1 cellular context compared by ENCODE assay signal in genomic region chr12:106955377-106956047, GRCh38.
TF ChIP-seq lines count a peak whose summit lies in the region.

Gene TMEM263 (plus strand): TSS chr12:106955907. CDS start chr12:106967117, 11,210 bp downstream.

TF ChIP-seq in H1, 55 proteins besides CTCF, POLR2A, EP300 and RAD21:
- TF ChIP-seq TAF7 (optimal IDR thresholded peaks at IDR 0.05; ENCODE audit: borderline replicate concordance, low read depth, low read length) (no peak), TAF1 (IDR thresholded peaks at IDR 0.05; ENCODE audit: low read depth, low read length) (peak; percentile 93), RBBP5 (IDR thresholded peaks at IDR 0.05; ENCODE audit: borderline replicate concordance, low read depth, low read length) (no peak; the same call in 1 of the 2 replicates), CHD2 (IDR thresholded peaks at IDR 0.05; ENCODE audit: low read length) (no peak), SP4 (IDR thresholded peaks at IDR 0.05; ENCODE audit: low read length) (no peak), CEBPB (IDR thresholded peaks at IDR 0.05; ENCODE audit: low read depth, low read length) (no peak), GABPA (IDR thresholded peaks at IDR 0.05; ENCODE audit: borderline replicate concordance, insufficient read depth, low read length) (no peak), PHF8 (conservative IDR thresholded peaks at IDR 0.05; ENCODE audit: low read depth, low read length) (peak; percentile 88), SIN3A (conservative IDR thresholded peaks at IDR 0.05 in 1 of 2, IDR thresholded peaks at IDR 0.05 in 1 of 2; ENCODE audit: low read depth in 1 of 2, low read length in 2 of 2) (peak; percentile 64 to 81; a peak in 2 of 4 replicates), NANOG (IDR thresholded peaks at IDR 0.05; ENCODE audit: insufficient read depth, low read depth, low read length, poor library complexity, severe bottlenecking) (no peak), POU5F1 (IDR thresholded peaks at IDR 0.05; ENCODE audit: low read depth, low read length) (no peak), TCF12 (IDR thresholded peaks at IDR 0.05; ENCODE audit: low read depth, low read length) (no peak), NRF1 (IDR thresholded peaks at IDR 0.05; ENCODE audit: low read depth, low read length) (peak; percentile 19; the same call in 1 of the 2 replicates), CHD1 (IDR thresholded peaks at IDR 0.05; ENCODE audit: low read depth, low read length) (no peak), USF2 (IDR thresholded peaks at IDR 0.05; ENCODE audit: low read length) (no peak), SRF (IDR thresholded peaks at IDR 0.05; ENCODE audit: low read depth, low read length) (no peak), RXRA (IDR thresholded peaks at IDR 0.05; ENCODE audit: insufficient read depth, low read depth, low read length) (no peak), GTF2F1 (IDR thresholded peaks at IDR 0.05; ENCODE audit: borderline replicate concordance, low read depth, low read length) (0 out of 2 replicates have a peak, but pooled peaks have one; percentile 10), ATF2 (IDR thresholded peaks at IDR 0.05; ENCODE audit: low read length) (no peak), ATF3 (IDR thresholded peaks at IDR 0.05; ENCODE audit: insufficient read depth, low read depth, low read length) (no peak), SP2 (IDR thresholded peaks at IDR 0.05; ENCODE audit: low read length) (no peak), BCL11A (IDR thresholded peaks at IDR 0.05; ENCODE audit: low read depth in 2 of 2, low read length in 2 of 2) (no peak), KDM5A (IDR thresholded peaks at IDR 0.05; ENCODE audit: low read length) (no peak), SIX5 (IDR thresholded peaks at IDR 0.05; ENCODE audit: low read depth, low read length) (no peak), SIRT6 (IDR thresholded peaks at IDR 0.05; ENCODE audit: low read length) (no peak), ASH2L (IDR thresholded peaks at IDR 0.05; ENCODE audit: low read length) (peak; percentile 66), BACH1 (IDR thresholded peaks at IDR 0.05; ENCODE audit: low read length) (peak; percentile 83), EGR1 (IDR thresholded peaks at IDR 0.05; ENCODE audit: borderline replicate concordance, low read depth, low read length) (no peak; the same call in 1 of the 2 replicates), SP1 (IDR thresholded peaks at IDR 0.05; ENCODE audit: low read depth, low read length) (no peak; the same call in 1 of the 2 replicates), TEAD4 (IDR thresholded peaks at IDR 0.05; ENCODE audit: low read depth, low read length) (peak; percentile 58), EZH2 (IDR thresholded peaks at IDR 0.05; ENCODE audit: low read depth, low read length, severe bottlenecking) (no peak), JUND (IDR thresholded peaks at IDR 0.05; ENCODE audit: low read length) (no peak), CBX5 (IDR thresholded peaks at IDR 0.05; ENCODE audit: low read depth, low read length) (no peak), MAFK (IDR thresholded peaks at IDR 0.05; ENCODE audit: low read depth, low read length) (no peak), MAX (IDR thresholded peaks at IDR 0.05) (peak; percentile 29), KDM4A (IDR thresholded peaks at IDR 0.05; ENCODE audit: low read depth, low read length, severe bottlenecking) (peak; percentile 58), RNF2 (IDR thresholded peaks at IDR 0.05; ENCODE audit: borderline replicate concordance, low read depth, low read length, missing control alignments, poor library complexity, severe bottlenecking) (no peak), JUN (IDR thresholded peaks at IDR 0.05; ENCODE audit: low read depth, low read length) (no peak), RFX5 (IDR thresholded peaks at IDR 0.05; ENCODE audit: borderline replicate concordance, low read depth, low read length) (no peak), FOSL1 (IDR thresholded peaks at IDR 0.05; ENCODE audit: insufficient read depth, low read depth, low read length) (no peak), TBP (IDR thresholded peaks at IDR 0.05; ENCODE audit: low read depth, low read length) (peak; percentile 85; the same call in 1 of the 2 replicates), BRCA1 (IDR thresholded peaks at IDR 0.05; ENCODE audit: low read depth, low read length) (no peak), HDAC6 (IDR thresholded peaks at IDR 0.05; ENCODE audit: low read depth, low read length) (no peak), POLR2AphosphoS5 (IDR thresholded peaks at IDR 0.05; ENCODE audit: low read depth, low read length) (peak; percentile 77), CTBP2 (IDR thresholded peaks at IDR 0.05; ENCODE audit: borderline replicate concordance, insufficient read depth, insufficient read length, low read length) (no peak), ZNF274 (IDR thresholded peaks at IDR 0.05; ENCODE audit: borderline replicate concordance, extremely low read depth, low read length) (no peak), YY1 (IDR thresholded peaks at IDR 0.05; ENCODE audit: low read depth, low read length) (0 out of 2 replicates have a peak, but pooled peaks have one; percentile 5), SAP30 (IDR thresholded peaks at IDR 0.05; ENCODE audit: insufficient read depth, insufficient replicate concordance, low read length) (no peak), SUZ12 (IDR thresholded peaks at IDR 0.05; ENCODE audit: low read length) (no peak), CREB1 (IDR thresholded peaks at IDR 0.05) (peak; percentile 82), CBX8 (IDR thresholded peaks at IDR 0.05; ENCODE audit: borderline replicate concordance, low read depth, low read length) (no peak), KDM1A (IDR thresholded peaks at IDR 0.05; ENCODE audit: borderline replicate concordance, low read length) (peak; percentile 95), HDAC2 (IDR thresholded peaks at IDR 0.05; ENCODE audit: borderline replicate concordance in 1 of 2, low read depth in 2 of 2, low read length in 2 of 2) (peak; percentile 83 to 90; a peak in 3 of 4 replicates)
- TF ChIP-seq, protein P1, sequence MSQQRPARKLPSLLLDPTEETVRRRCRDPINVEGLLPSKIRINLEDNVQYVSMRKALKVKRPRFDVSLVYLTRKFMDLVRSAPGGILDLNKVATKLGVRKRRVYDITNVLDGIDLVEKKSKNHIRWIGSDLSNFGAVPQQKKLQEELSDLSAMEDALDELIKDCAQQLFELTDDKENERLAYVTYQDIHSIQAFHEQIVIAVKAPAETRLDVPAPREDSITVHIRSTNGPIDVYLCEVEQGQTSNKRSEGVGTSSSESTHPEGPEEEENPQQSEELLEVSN (IDR thresholded peaks at IDR 0.05), result peak; percentile 81
- TF ChIP-seq, protein P2, sequence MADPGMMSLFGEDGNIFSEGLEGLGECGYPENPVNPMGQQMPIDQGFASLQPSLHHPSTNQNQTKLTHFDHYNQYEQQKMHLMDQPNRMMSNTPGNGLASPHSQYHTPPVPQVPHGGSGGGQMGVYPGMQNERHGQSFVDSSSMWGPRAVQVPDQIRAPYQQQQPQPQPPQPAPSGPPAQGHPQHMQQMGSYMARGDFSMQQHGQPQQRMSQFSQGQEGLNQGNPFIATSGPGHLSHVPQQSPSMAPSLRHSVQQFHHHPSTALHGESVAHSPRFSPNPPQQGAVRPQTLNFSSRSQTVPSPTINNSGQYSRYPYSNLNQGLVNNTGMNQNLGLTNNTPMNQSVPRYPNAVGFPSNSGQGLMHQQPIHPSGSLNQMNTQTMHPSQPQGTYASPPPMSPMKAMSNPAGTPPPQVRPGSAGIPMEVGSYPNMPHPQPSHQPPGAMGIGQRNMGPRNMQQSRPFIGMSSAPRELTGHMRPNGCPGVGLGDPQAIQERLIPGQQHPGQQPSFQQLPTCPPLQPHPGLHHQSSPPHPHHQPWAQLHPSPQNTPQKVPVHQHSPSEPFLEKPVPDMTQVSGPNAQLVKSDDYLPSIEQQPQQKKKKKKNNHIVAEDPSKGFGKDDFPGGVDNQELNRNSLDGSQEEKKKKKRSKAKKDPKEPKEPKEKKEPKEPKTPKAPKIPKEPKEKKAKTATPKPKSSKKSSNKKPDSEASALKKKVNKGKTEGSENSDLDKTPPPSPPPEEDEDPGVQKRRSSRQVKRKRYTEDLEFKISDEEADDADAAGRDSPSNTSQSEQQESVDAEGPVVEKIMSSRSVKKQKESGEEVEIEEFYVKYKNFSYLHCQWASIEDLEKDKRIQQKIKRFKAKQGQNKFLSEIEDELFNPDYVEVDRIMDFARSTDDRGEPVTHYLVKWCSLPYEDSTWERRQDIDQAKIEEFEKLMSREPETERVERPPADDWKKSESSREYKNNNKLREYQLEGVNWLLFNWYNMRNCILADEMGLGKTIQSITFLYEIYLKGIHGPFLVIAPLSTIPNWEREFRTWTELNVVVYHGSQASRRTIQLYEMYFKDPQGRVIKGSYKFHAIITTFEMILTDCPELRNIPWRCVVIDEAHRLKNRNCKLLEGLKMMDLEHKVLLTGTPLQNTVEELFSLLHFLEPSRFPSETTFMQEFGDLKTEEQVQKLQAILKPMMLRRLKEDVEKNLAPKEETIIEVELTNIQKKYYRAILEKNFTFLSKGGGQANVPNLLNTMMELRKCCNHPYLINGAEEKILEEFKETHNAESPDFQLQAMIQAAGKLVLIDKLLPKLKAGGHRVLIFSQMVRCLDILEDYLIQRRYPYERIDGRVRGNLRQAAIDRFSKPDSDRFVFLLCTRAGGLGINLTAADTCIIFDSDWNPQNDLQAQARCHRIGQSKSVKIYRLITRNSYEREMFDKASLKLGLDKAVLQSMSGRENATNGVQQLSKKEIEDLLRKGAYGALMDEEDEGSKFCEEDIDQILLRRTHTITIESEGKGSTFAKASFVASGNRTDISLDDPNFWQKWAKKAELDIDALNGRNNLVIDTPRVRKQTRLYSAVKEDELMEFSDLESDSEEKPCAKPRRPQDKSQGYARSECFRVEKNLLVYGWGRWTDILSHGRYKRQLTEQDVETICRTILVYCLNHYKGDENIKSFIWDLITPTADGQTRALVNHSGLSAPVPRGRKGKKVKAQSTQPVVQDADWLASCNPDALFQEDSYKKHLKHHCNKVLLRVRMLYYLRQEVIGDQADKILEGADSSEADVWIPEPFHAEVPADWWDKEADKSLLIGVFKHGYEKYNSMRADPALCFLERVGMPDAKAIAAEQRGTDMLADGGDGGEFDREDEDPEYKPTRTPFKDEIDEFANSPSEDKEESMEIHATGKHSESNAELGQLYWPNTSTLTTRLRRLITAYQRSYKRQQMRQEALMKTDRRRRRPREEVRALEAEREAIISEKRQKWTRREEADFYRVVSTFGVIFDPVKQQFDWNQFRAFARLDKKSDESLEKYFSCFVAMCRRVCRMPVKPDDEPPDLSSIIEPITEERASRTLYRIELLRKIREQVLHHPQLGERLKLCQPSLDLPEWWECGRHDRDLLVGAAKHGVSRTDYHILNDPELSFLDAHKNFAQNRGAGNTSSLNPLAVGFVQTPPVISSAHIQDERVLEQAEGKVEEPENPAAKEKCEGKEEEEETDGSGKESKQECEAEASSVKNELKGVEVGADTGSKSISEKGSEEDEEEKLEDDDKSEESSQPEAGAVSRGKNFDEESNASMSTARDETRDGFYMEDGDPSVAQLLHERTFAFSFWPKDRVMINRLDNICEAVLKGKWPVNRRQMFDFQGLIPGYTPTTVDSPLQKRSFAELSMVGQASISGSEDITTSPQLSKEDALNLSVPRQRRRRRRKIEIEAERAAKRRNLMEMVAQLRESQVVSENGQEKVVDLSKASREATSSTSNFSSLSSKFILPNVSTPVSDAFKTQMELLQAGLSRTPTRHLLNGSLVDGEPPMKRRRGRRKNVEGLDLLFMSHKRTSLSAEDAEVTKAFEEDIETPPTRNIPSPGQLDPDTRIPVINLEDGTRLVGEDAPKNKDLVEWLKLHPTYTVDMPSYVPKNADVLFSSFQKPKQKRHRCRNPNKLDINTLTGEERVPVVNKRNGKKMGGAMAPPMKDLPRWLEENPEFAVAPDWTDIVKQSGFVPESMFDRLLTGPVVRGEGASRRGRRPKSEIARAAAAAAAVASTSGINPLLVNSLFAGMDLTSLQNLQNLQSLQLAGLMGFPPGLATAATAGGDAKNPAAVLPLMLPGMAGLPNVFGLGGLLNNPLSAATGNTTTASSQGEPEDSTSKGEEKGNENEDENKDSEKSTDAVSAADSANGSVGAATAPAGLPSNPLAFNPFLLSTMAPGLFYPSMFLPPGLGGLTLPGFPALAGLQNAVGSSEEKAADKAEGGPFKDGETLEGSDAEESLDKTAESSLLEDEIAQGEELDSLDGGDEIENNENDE (IDR thresholded peaks at IDR 0.05; ENCODE audit: insufficient replicate concordance, low read length), result no peak
TF ChIP-seq in H1: peak in this region for 17.
